In genomic region chr1:156406229-156406628, GRCh38 we compare ENCODE assay signal across 19 cellular contexts. TPM values are rescaled to one million over a fixed set of nuclear protein-coding genes. Genes with fewer than 3 reads are reported as not detected.
DNase-seq lines count a peak whose midpoint lies in the region; ATAC-seq and TF ChIP-seq lines count a peak whose summit lies in the region.
"Had no signal": no experiment of that assay in that cellular context is flagged by ENCODE, and none has a peak within 500 bp of the region (broad histone marks: within the 10 kb centered on the region; RNA-seq: fewer than 3 reads in every experiment).

No MANE protein-coding gene starts in this region.

- H3K27ac ChIP-seq in dorsolateral prefrontal cortex (peak overlapping the region in 58 of 59 donors; percentile 24 to 100 (median 98)), temporal lobe (ENCODE audit: low read depth, low read length) (peak overlapping the region; percentile 85)

- H3K4me3 ChIP-seq in dorsolateral prefrontal cortex (no peak overlapping the region), Caco-2 (ENCODE audit: low read depth, low read length) (no peak overlapping the region)

- no peak overlapping the region for H3K4me3 Mint-ChIP-seq in natural killer cell treated with Interleukin-12 subunit alpha and Interleukin-12 subunit beta and Interleukin-15 and Interleukin-18, amount 100 ng/mL, for 72 hours
- H3K4me3 Mint-ChIP-seq in Caco-2 (ENCODE audit: unreplicated experiment) = no peak overlapping the region

- TF ChIP-seq CTCF in dorsolateral prefrontal cortex (IDR thresholded peaks at IDR 0.05 in 54 of 56, conservative IDR thresholded peaks at IDR 0.05 in 2 of 56; ENCODE audit: low read depth in 1 of 56, partially characterized antibody in 56 of 56) = no peak
- no peak for TF ChIP-seq CTCF in Caco-2 (IDR thresholded peaks at IDR 0.05; ENCODE audit: insufficient read depth in 1 of 2, low read depth in 1 of 2, low read length in 1 of 2, severe bottlenecking in 1 of 2, unreplicated experiment in 1 of 2)

- no peaks in the 10 kb centered on the region for H3K36me3 ChIP-seq in Caco-2 (ENCODE audit: control insufficient read depth, insufficient read depth, low read length)

- intact Hi-C loops in dorsolateral prefrontal cortex (cut with DNase I) = no loop called here
- intact Hi-C loops in Caco-2 (cut with micrococcal nuclease; ENCODE audit: unreplicated experiment) = no loop called here

- no peaks in the 10 kb centered on the region for H3K36me3 Mint-ChIP-seq in natural killer cell treated with Interleukin-12 subunit alpha and Interleukin-12 subunit beta and Interleukin-15 and Interleukin-18, amount 100 ng/mL, for 72 hours
- no peaks in the 10 kb centered on the region for H3K36me3 Mint-ChIP-seq in Caco-2 (ENCODE audit: insufficient read depth, unreplicated experiment)

- H3K9me3 Mint-ChIP-seq in natural killer cell treated with Interleukin-12 subunit alpha and Interleukin-12 subunit beta and Interleukin-15 and Interleukin-18, amount 100 ng/mL, for 72 hours = no peaks in the 10 kb centered on the region
- H3K9me3 Mint-ChIP-seq in Caco-2 (ENCODE audit: unreplicated experiment) = no peaks in the 10 kb centered on the region

- H3K4me1 ChIP-seq in Caco-2 = peaks cover 20% of the 10 kb centered on the region

- no peak overlapping the region for H3K27ac Mint-ChIP-seq in natural killer cell treated with Interleukin-12 subunit alpha and Interleukin-12 subunit beta and Interleukin-15 and Interleukin-18, amount 100 ng/mL, for 72 hours
- H3K27ac Mint-ChIP-seq in Caco-2 (ENCODE audit: unreplicated experiment) = no peak overlapping the region

- CTCF ChIA-PET in Caco-2 (lab: Charles Lee) = interaction anchor here (2.1 to 4.2 kb wide), 2 partner anchors 20 kb away, joined by 6 to 13 read pairs; no protein-coding TSS in a partner anchor

- H3K27me3 ChIP-seq in dorsolateral prefrontal cortex (no peaks in the 10 kb centered on the region), Caco-2 (replicated peaks; ENCODE audit: control insufficient read depth, insufficient read depth, low read length) (no peaks in the 10 kb centered on the region)

- DNase-seq in NCI-H82 (lab: John Stamatoyannopoulos, UW) (peak; percentile 60), NCI-H82 treated with DMSO at 0.1 percent for 48 hours (lab: John Stamatoyannopoulos, UW; ENCODE audit: unreplicated experiment) (no peak), NCI-H524 treated with DMSO at 0.1 percent for 48 hours (lab: John Stamatoyannopoulos, UW) (peak; percentile 25), dorsolateral prefrontal cortex (peak in 1 of 10 donors; percentile 46), Caco-2 (no peak)
- no peak for DNase-seq in natural killer cell treated with Interleukin-12 subunit alpha and Interleukin-12 subunit beta and Interleukin-15 and Interleukin-18, amount 100 ng/mL, for 72 hours (ENCODE audit: low spot score)
- DNase-seq: GF-D8, HCEC 1CT, KBM-7, NCI-H1048, NCI-H187, NCI-H345, OCI-M1, RPMI8226, T-helper 2 cell had no signal

- H3K4me1 Mint-ChIP-seq in natural killer cell treated with Interleukin-12 subunit alpha and Interleukin-12 subunit beta and Interleukin-15 and Interleukin-18, amount 100 ng/mL, for 72 hours (ENCODE audit: low read depth in 2 of 2) = no peaks in the 10 kb centered on the region
- H3K4me1 Mint-ChIP-seq in Caco-2 (ENCODE audit: low read depth, unreplicated experiment) = no peaks in the 10 kb centered on the region

- no peak for ATAC-seq in GM18867 (IDR thresholded peaks at IDR 0.05; ENCODE audit: unreplicated experiment)
- no peak for ATAC-seq in natural killer cell treated with Interleukin-12 subunit alpha and Interleukin-12 subunit beta and Interleukin-15 and Interleukin-18, amount 100 ng/mL, for 72 hours

- POLR2A ChIA-PET in Caco-2 (lab: Charles Lee) = no interaction called here

- H3K9me3 ChIP-seq in Caco-2 = no peaks in the 10 kb centered on the region

- peaks cover 0 to 22% of the 10 kb centered on the region in 2 donors for H3K27me3 Mint-ChIP-seq in natural killer cell treated with Interleukin-12 subunit alpha and Interleukin-12 subunit beta and Interleukin-15 and Interleukin-18, amount 100 ng/mL, for 72 hours
- H3K27me3 Mint-ChIP-seq in Caco-2 (ENCODE audit: insufficient read depth, unreplicated experiment) = no peaks in the 10 kb centered on the region

- no TSS peak for BruUV-seq in Caco-2 (replicated peaks; lab: Mats Ljungman, UMichigan)

RNA-seq across cellular contexts. Expression of gene RHBG, which starts 37.2 kb away (rescaled TPM):
- total RNA-seq in dorsolateral prefrontal cortex (under 1 TPM in 5 of 120 experiments, not detected in 115; 0.33 to 0.61 (median 0.44) TPM), temporal lobe (not detected), Caco-2 (2022) (4.6 and 6.5 TPM in 2 replicates)
- total RNA-seq in natural killer cell treated with Interleukin-12 subunit alpha and Interleukin-12 subunit beta and Interleukin-15 and Interleukin-18, amount 100 ng/mL, for 72 hours = not detected
- total RNA-seq: A673, M059J had no signal

Comparison
In these comparisons a context has a peak if more than half of its experiments do, and no peak if none do; other contexts are left out.
1. DNase-seq: peak in NCI-H82 (single experiment) and NCI-H524 treated with DMSO at 0.1 percent for 48 hours (single experiment); none in NCI-H82 treated with DMSO at 0.1 percent for 48 hours (single experiment), natural killer cell treated with Interleukin-12 subunit alpha and Interleukin-12 subunit beta and Interleukin-15 and Interleukin-18, amount 100 ng/mL, for 72 hours (single experiment) and Caco-2 (0 of 2).